9 cellular contexts compared by ENCODE assay signal in the genomic region with DNA sequence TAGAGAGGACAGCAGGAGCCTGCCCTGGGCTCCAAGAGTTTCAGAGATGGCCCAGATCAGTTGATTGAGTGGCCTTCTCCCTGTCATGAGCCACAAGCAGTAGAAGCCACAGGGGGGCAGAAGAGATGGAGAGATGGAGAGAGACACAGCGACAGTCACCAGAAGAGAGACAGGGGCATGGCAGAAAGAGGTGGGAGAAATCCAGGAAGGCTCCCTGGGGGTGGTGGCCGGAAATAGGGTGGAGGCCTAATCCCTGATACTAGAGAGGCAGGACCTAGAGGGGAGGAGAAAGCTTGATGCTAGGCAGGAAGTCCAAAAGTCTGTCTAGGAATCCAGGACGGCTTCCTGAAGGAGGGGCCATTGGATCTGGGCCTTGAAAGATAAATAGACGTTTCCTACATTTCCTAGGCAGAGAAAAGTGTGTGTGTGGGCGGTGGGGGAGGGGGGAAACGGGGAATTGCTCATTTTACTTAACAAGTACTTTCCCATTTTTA. TPM values are rescaled to one million over a fixed set of nuclear protein-coding genes. Genes with fewer than 3 reads are reported as not detected.
DNase-seq lines count a peak whose midpoint lies in the region; ATAC-seq lines count a peak whose summit lies in the region.
"Had no signal": no experiment of that assay in that cellular context is flagged by ENCODE, and none has a peak within 500 bp of the region (broad histone marks: within the 10 kb centered on the region; RNA-seq: fewer than 3 reads in every experiment).

No MANE protein-coding gene starts in this region.

- CTCF ChIA-PET in CD4-positive, alpha-beta memory T cell (lab: Charles Lee; ENCODE audit: partially characterized antibody): interaction anchor here (0.8 to 9.1 kb wide), 15 partner anchors 9 to 261 kb away, joined by 3 to 116 read pairs (median 5); partner anchors contain the start of genes FAM32A, HSH2D, RAB8A and TPM4

- H3K27me3 ChIP-seq in CD4-positive, alpha-beta memory T cell (ENCODE audit: insufficient read depth, low read length): no peaks in the 10 kb centered on the region

- H3K4me1 ChIP-seq in CD4-positive, alpha-beta memory T cell (ENCODE audit: insufficient read depth, low read length): peaks cover 45% of the 10 kb centered on the region

- DNase-seq in CD4-positive, alpha-beta memory T cell: peak; percentile 55 to 68 (median 56)
- peak; percentile 58 for DNase-seq in Jurkat, Clone E6-1 (ENCODE audit: low read depth, low spot score)
- DNase-seq in activated CD4-positive, alpha-beta T cell treated with anti-CD3 and anti-CD28 coated beads, Interleukin-2, amount 10 ng/mL, durations not matched to agents 24 days and 14 days: peak; percentile 83
- DNase-seq in fibroblast of peridontal ligament (ENCODE audit: extremely low read depth): peak; percentile 46
- DNase-seq in sciatic nerve (ENCODE audit: low spot score): no peak
- DNase-seq in inferior parietal cortex (ENCODE audit: extremely low spot score): no peak
- DNase-seq in superior temporal gyrus (ENCODE audit: extremely low spot score): no peak

- peak overlapping the region in 1 of 8 donors; percentile 45 for H3K4me3 Mint-ChIP-seq in CD4-positive, alpha-beta memory T cell
- H3K4me3 Mint-ChIP-seq in activated CD4-positive, alpha-beta T cell treated with anti-CD3 and anti-CD28 coated beads, Interleukin-2, amount 10 ng/mL, durations not matched to agents 24 days and 14 days: no peak overlapping the region
- H3K4me3 Mint-ChIP-seq: nephron had no signal

- POLR2A ChIA-PET in CD4-positive, alpha-beta memory T cell (lab: Charles Lee; ENCODE audit: partially characterized antibody): interaction anchor here (1.0 to 1.2 kb wide), 7 partner anchors 10 to 77 kb away, joined by 3 to 5 read pairs (median 4); partner anchors contain the start of genes HSH2D and TPM4

- H3K9me3 Mint-ChIP-seq in CD4-positive, alpha-beta memory T cell: peaks cover 0 to 2% (median 0%) of the 10 kb centered on the region in 8 donors
- H3K9me3 Mint-ChIP-seq in activated CD4-positive, alpha-beta T cell treated with anti-CD3 and anti-CD28 coated beads, Interleukin-2, amount 10 ng/mL, durations not matched to agents 24 days and 14 days: no peaks in the 10 kb centered on the region

- no peaks in the 10 kb centered on the region for H3K27me3 Mint-ChIP-seq in CD4-positive, alpha-beta memory T cell
- no peaks in the 10 kb centered on the region for H3K27me3 Mint-ChIP-seq in activated CD4-positive, alpha-beta T cell treated with anti-CD3 and anti-CD28 coated beads, Interleukin-2, amount 10 ng/mL, durations not matched to agents 24 days and 14 days

- H3K9me3 ChIP-seq in CD4-positive, alpha-beta memory T cell (ENCODE audit: control insufficient read depth in 1 of 2, low read length in 2 of 2): no peaks in the 10 kb centered on the region

- H3K4me1 Mint-ChIP-seq in CD4-positive, alpha-beta memory T cell: peaks cover 20 to 24% (median 21%) of the 10 kb centered on the region in 4 donors
- H3K4me1 Mint-ChIP-seq in activated CD4-positive, alpha-beta T cell treated with anti-CD3 and anti-CD28 coated beads, Interleukin-2, amount 10 ng/mL, durations not matched to agents 24 days and 14 days: peaks cover 26% of the 10 kb centered on the region
- H3K4me1 Mint-ChIP-seq: nephron had no signal

- intact Hi-C loops in CD4-positive, alpha-beta memory T cell (cut with micrococcal nuclease): loop anchor here (1.0 kb wide), 2 partner anchors 45 to 116 kb away; partner anchors contain the start of gene RAB8A
- intact Hi-C loops in activated CD4-positive, alpha-beta T cell treated with anti-CD3 and anti-CD28 coated beads, Interleukin-2, amount 10 ng/mL, durations not matched to agents 24 days and 14 days (cut with micrococcal nuclease): loop anchor here (1.0 kb wide), 1 partner anchor 116 kb away; no protein-coding TSS in a partner anchor
- intact Hi-C loops in sciatic nerve (cut with DNase I): no loop called here

- H3K4me3 ChIP-seq in CD4-positive, alpha-beta memory T cell (ENCODE audit: low read length in 2 of 2): no peak overlapping the region
- H3K4me3 ChIP-seq in Jurkat, Clone E6-1 (ENCODE audit: low read length): no peak overlapping the region

- no peaks in the 10 kb centered on the region for H3K36me3 Mint-ChIP-seq in CD4-positive, alpha-beta memory T cell
- no peaks in the 10 kb centered on the region for H3K36me3 Mint-ChIP-seq in activated CD4-positive, alpha-beta T cell treated with anti-CD3 and anti-CD28 coated beads, Interleukin-2, amount 10 ng/mL, durations not matched to agents 24 days and 14 days (ENCODE audit: low read depth)

- peak overlapping the region; percentile 62 to 95 (median 79) for H3K27ac Mint-ChIP-seq in CD4-positive, alpha-beta memory T cell
- peak overlapping the region; percentile 76 for H3K27ac Mint-ChIP-seq in activated CD4-positive, alpha-beta T cell treated with anti-CD3 and anti-CD28 coated beads, Interleukin-2, amount 10 ng/mL, durations not matched to agents 24 days and 14 days

- ATAC-seq in sciatic nerve: peak; percentile 14
- no peak for ATAC-seq in HG02623 (IDR thresholded peaks at IDR 0.05; ENCODE audit: unreplicated experiment)

- H3K36me3 ChIP-seq in CD4-positive, alpha-beta memory T cell (ENCODE audit: insufficient read depth, low read length): no peaks in the 10 kb centered on the region

- H3K27ac ChIP-seq in CD4-positive, alpha-beta memory T cell (ENCODE audit: low read depth, low read length): no peak overlapping the region

RNA-seq across cellular contexts. Expression of gene TPM4, which starts 9.6 kb away (rescaled TPM):
- total RNA-seq in CD4-positive, alpha-beta memory T cell: 10 to 100 TPM; 94.7 to 96.8 TPM
- 100 to 1,000 TPM in 1 of 2 donors, 10 to 100 TPM in 1; 76.7 to 134 TPM for polyA plus RNA-seq in CD4-positive, alpha-beta memory T cell
- 623 TPM for polyA plus RNA-seq in Jurkat, Clone E6-1 (2012; ENCODE audit: insufficient read depth, insufficient read length)
- total RNA-seq in activated CD4-positive, alpha-beta T cell treated with anti-CD3 and anti-CD28 coated beads, Interleukin-2, amount 10 ng/mL, durations not matched to agents 24 days and 14 days: 283 and 291 TPM in 2 replicates
- total RNA-seq in sciatic nerve: 543 TPM

RNA-seq across cellular contexts. Expression of gene RAB8A, which starts 45.0 kb away (rescaled TPM):
- 10 to 100 TPM; 85.5 to 86.9 TPM for total RNA-seq in CD4-positive, alpha-beta memory T cell
- 10 to 100 TPM; 83.9 to 96.8 TPM for polyA plus RNA-seq in CD4-positive, alpha-beta memory T cell
- polyA plus RNA-seq in Jurkat, Clone E6-1 (2012; ENCODE audit: insufficient read depth, insufficient read length): 126 TPM
- 227 and 247 TPM in 2 replicates for total RNA-seq in activated CD4-positive, alpha-beta T cell treated with anti-CD3 and anti-CD28 coated beads, Interleukin-2, amount 10 ng/mL, durations not matched to agents 24 days and 14 days
- total RNA-seq in sciatic nerve: 49.6 TPM

Comparison
In these comparisons a context has a peak if more than half of its experiments do, and no peak if none do; other contexts are left out.
1. DNase-seq: peak in CD4-positive, alpha-beta memory T cell (5 of 5), Jurkat, Clone E6-1 (single experiment), activated CD4-positive, alpha-beta T cell treated with anti-CD3 and anti-CD28 coated beads, Interleukin-2, amount 10 ng/mL, durations not matched to agents 24 days and 14 days (single experiment) and fibroblast of peridontal ligament (single experiment); none in sciatic nerve (single experiment), inferior parietal cortex (single experiment) and superior temporal gyrus (single experiment).